In genomic region chr9:79592736-79593493, GRCh38 we compare ENCODE assay signal across 14 cellular contexts. TPM values are rescaled to one million over a fixed set of nuclear protein-coding genes. Genes with fewer than 3 reads are reported as not detected.
A peak's percentile ranks its signal among the peaks of the same experiment; 100 is the strongest.
DNase-seq lines count a peak whose midpoint lies in the region; ATAC-seq and FAIRE-seq lines count a peak whose summit lies in the region.
"Had no signal": no experiment of that assay in that cellular context is flagged by ENCODE, and none has a peak within 500 bp of the region (broad histone marks: within the 10 kb centered on the region; RNA-seq: fewer than 3 reads in every experiment).

No MANE protein-coding gene starts in this region.

- DNase-seq in activated CD4-positive, alpha-beta T cell treated with anti-CD3 and anti-CD28 coated beads for 36 hours = no peak
- DNase-seq in activated CD4-positive, alpha-beta T cell treated with anti-CD3 and anti-CD28 coated beads for 1 hour = no peak
- DNase-seq in activated T-helper 2 cell treated with anti-CD3 and anti-CD28 coated beads, Interferon-gamma antibody, Interleukin-2, Interleukin-4, amounts not matched to agents 10 μg/mL and 5 μg/mL and 100 μg/mL, durations not matched to agents 14 hours and 24 hours and 36 hours (ENCODE audit: low spot score) = no peak
- DNase-seq in small intestine = peak; percentile 9
- no peak for DNase-seq in NK-92 treated with Interleukin-12 subunit alpha and Interleukin-12 subunit beta, amount 100 ng/mL, for 24 hours (lab: John Stamatoyannopoulos, UW)
- DNase-seq: caudate nucleus, HCEC 1CT, heart left ventricle had no signal

- H3K9me3 Mint-ChIP-seq in activated CD4-positive, alpha-beta T cell treated with anti-CD3 and anti-CD28 coated beads for 36 hours (ENCODE audit: low read depth) = no peaks in the 10 kb centered on the region
- no peaks in the 10 kb centered on the region for H3K9me3 Mint-ChIP-seq in activated T-helper 2 cell treated with anti-CD3 and anti-CD28 coated beads, Interferon-gamma antibody, Interleukin-2, Interleukin-4, amounts not matched to agents 10 μg/mL and 5 μg/mL and 100 μg/mL, durations not matched to agents 14 hours and 24 hours and 36 hours

- no peaks in the 10 kb centered on the region for H3K27me3 Mint-ChIP-seq in activated CD4-positive, alpha-beta T cell treated with anti-CD3 and anti-CD28 coated beads for 36 hours
- H3K27me3 Mint-ChIP-seq in activated T-helper 2 cell treated with anti-CD3 and anti-CD28 coated beads, Interferon-gamma antibody, Interleukin-2, Interleukin-4, amounts not matched to agents 10 μg/mL and 5 μg/mL and 100 μg/mL, durations not matched to agents 14 hours and 24 hours and 36 hours (ENCODE audit: low read depth) = peaks cover 11% of the 10 kb centered on the region

- FAIRE-seq in small intestine (lab: Jason Lieb, UNC) = no peak
- FAIRE-seq: A204.1 had no signal

- no peaks in the 10 kb centered on the region for H3K4me1 ChIP-seq in small intestine (ENCODE audit: control insufficient read depth in 2 of 2, insufficient read depth in 1 of 2, low read depth in 1 of 2, low read length in 1 of 2)

- H3K4me3 Mint-ChIP-seq in activated CD4-positive, alpha-beta T cell treated with anti-CD3 and anti-CD28 coated beads for 36 hours = no peak overlapping the region
- no peak overlapping the region for H3K4me3 Mint-ChIP-seq in activated T-helper 2 cell treated with anti-CD3 and anti-CD28 coated beads, Interferon-gamma antibody, Interleukin-2, Interleukin-4, amounts not matched to agents 10 μg/mL and 5 μg/mL and 100 μg/mL, durations not matched to agents 14 hours and 24 hours and 36 hours (ENCODE audit: low read depth)

- H3K27me3 ChIP-seq in small intestine (ENCODE audit: control insufficient read depth in 2 of 2, insufficient read depth in 2 of 2, low read length in 2 of 2) = no peaks in the 10 kb centered on the region
- H3K27me3 ChIP-seq: heart left ventricle had no signal

- intact Hi-C loops in activated CD4-positive, alpha-beta T cell treated with anti-CD3 and anti-CD28 coated beads for 36 hours (cut with DNase I, micrococcal nuclease) = no loop called here
- intact Hi-C loops in activated T-helper 2 cell treated with anti-CD3 and anti-CD28 coated beads, Interferon-gamma antibody, Interleukin-2, Interleukin-4, amounts not matched to agents 10 μg/mL and 5 μg/mL and 100 μg/mL, durations not matched to agents 14 hours and 24 hours and 36 hours (cut with micrococcal nuclease) = loop anchor here (1.0 to 2.0 kb wide), 3 partner anchors 12 to 226 kb away; no protein-coding TSS in a partner anchor

- peaks cover 0 to 2% of the 10 kb centered on the region in 2 donors for H3K36me3 ChIP-seq in small intestine (ENCODE audit: control insufficient read depth in 2 of 2, insufficient read depth in 2 of 2, low read length in 2 of 2)
- H3K36me3 ChIP-seq: heart left ventricle, thoracic aorta had no signal

- H3K4me1 Mint-ChIP-seq in activated CD4-positive, alpha-beta T cell treated with anti-CD3 and anti-CD28 coated beads for 36 hours = peaks cover 46% of the 10 kb centered on the region
- peaks cover 62% of the 10 kb centered on the region for H3K4me1 Mint-ChIP-seq in activated T-helper 2 cell treated with anti-CD3 and anti-CD28 coated beads, Interferon-gamma antibody, Interleukin-2, Interleukin-4, amounts not matched to agents 10 μg/mL and 5 μg/mL and 100 μg/mL, durations not matched to agents 14 hours and 24 hours and 36 hours (ENCODE audit: low read depth)

- POLR2A ChIA-PET in activated CD4-positive, alpha-beta T cell treated with anti-CD3 and anti-CD28 coated beads for 36 hours (lab: Charles Lee) = no interaction called here

- CTCF ChIA-PET in activated CD4-positive, alpha-beta T cell treated with anti-CD3 and anti-CD28 coated beads for 36 hours (lab: Charles Lee) = interaction anchor here (1.2 kb wide), 1 partner anchor 10 kb away, joined by 3 read pairs; no protein-coding TSS in a partner anchor

- H3K27ac ChIP-seq in small intestine (ENCODE audit: low read depth in 1 of 2, low read length in 1 of 2) = no peak overlapping the region
- H3K27ac ChIP-seq: thoracic aorta, VCaP had no signal

- H3K27ac Mint-ChIP-seq in activated CD4-positive, alpha-beta T cell treated with anti-CD3 and anti-CD28 coated beads for 36 hours = no peak overlapping the region
- peak overlapping the region; percentile 30 for H3K27ac Mint-ChIP-seq in activated T-helper 2 cell treated with anti-CD3 and anti-CD28 coated beads, Interferon-gamma antibody, Interleukin-2, Interleukin-4, amounts not matched to agents 10 μg/mL and 5 μg/mL and 100 μg/mL, durations not matched to agents 14 hours and 24 hours and 36 hours

- H3K4me3 ChIP-seq in small intestine (ENCODE audit: low read depth in 1 of 2, low read length in 2 of 2) = no peak overlapping the region
- H3K4me3 ChIP-seq: heart left ventricle, thoracic aorta had no signal

- peaks cover 15% of the 10 kb centered on the region for H3K36me3 Mint-ChIP-seq in activated CD4-positive, alpha-beta T cell treated with anti-CD3 and anti-CD28 coated beads for 36 hours (ENCODE audit: low read depth)
- H3K36me3 Mint-ChIP-seq in activated T-helper 2 cell treated with anti-CD3 and anti-CD28 coated beads, Interferon-gamma antibody, Interleukin-2, Interleukin-4, amounts not matched to agents 10 μg/mL and 5 μg/mL and 100 μg/mL, durations not matched to agents 14 hours and 24 hours and 36 hours (ENCODE audit: low read depth) = peaks cover 70% of the 10 kb centered on the region

- H3K9me3 ChIP-seq in small intestine (ENCODE audit: control insufficient read depth, low read depth) = no peaks in the 10 kb centered on the region
- H3K9me3 ChIP-seq: heart left ventricle, thoracic aorta had no signal

- WGBS in small intestine, 3 donors = 58 to 74% (median 69%) methylated on average over 4 of the region's 4 CpGs

- peak; percentile 66 for ATAC-seq in activated CD4-positive, alpha-beta T cell treated with anti-CD3 and anti-CD28 coated beads for 36 hours
- peak; percentile 59 for ATAC-seq in HG03442 (IDR thresholded peaks at IDR 0.05; ENCODE audit: unreplicated experiment)
- ATAC-seq in GM21737 (IDR thresholded peaks at IDR 0.05; ENCODE audit: unreplicated experiment) = no peak
- no peak for ATAC-seq in GM21619 (IDR thresholded peaks at IDR 0.05; ENCODE audit: unreplicated experiment)
- ATAC-seq: heart left ventricle had no signal

RNA-seq across cellular contexts. Expression of gene TLE4, which starts 21.1 kb away (rescaled TPM):
- 10 to 100 TPM; 11.8 to 15.5 TPM for total RNA-seq in activated CD4-positive, alpha-beta T cell treated with anti-CD3 and anti-CD28 coated beads for 36 hours
- total RNA-seq in activated T-helper 2 cell treated with anti-CD3 and anti-CD28 coated beads, Interferon-gamma antibody, Interleukin-2, Interleukin-4, amounts not matched to agents 10 μg/mL and 5 μg/mL and 100 μg/mL, durations not matched to agents 14 hours and 24 hours and 36 hours = 20.7 and 21.7 TPM in 2 replicates
- 1 to 10 TPM; 4.0 to 8.4 (median 8.0) TPM for polyA plus RNA-seq in small intestine

Comparison
In these comparisons a context has a peak if more than half of its experiments do, and no peak if none do; other contexts are left out.
1. ATAC-seq: peak in activated CD4-positive, alpha-beta T cell treated with anti-CD3 and anti-CD28 coated beads for 36 hours (single experiment) and HG03442 (single experiment); none in GM21737 (single experiment) and GM21619 (single experiment).